8 cellular contexts compared by ENCODE assay signal in genomic region chr5:35129921-35130485, GRCh38.
DNase-seq lines count a peak whose midpoint lies in the region; ATAC-seq and TF ChIP-seq lines count a peak whose summit lies in the region.

No MANE protein-coding gene starts in this region.

- peaks cover 9% of the 10 kb centered on the region for H3K4me1 Mint-ChIP-seq in T-helper 1 cell treated with Interleukin-12 subunit alpha and Interleukin-12 subunit beta and Interleukin-4 antibody, amounts not matched to agents 30 μg/mL and 1 μg/mL, for 36 hours (ENCODE audit: low read depth)

- H3K27ac Mint-ChIP-seq in T-helper 1 cell treated with Interleukin-12 subunit alpha and Interleukin-12 subunit beta and Interleukin-4 antibody, amounts not matched to agents 30 μg/mL and 1 μg/mL, for 36 hours, result peak overlapping the region; percentile 60

- no peak overlapping the region for H3K4me3 ChIP-seq in astrocyte of the cerebellum (ENCODE audit: low read depth, low read length)

- H3K27me3 Mint-ChIP-seq in T-helper 1 cell treated with Interleukin-12 subunit alpha and Interleukin-12 subunit beta and Interleukin-4 antibody, amounts not matched to agents 30 μg/mL and 1 μg/mL, for 36 hours (ENCODE audit: low read depth), result peaks cover 34% of the 10 kb centered on the region

- DNase-seq in GM13977 (ENCODE audit: low spot score), result peak; percentile 5
- peak; percentile 94 for DNase-seq in astrocyte of the cerebellum (ENCODE audit: low read depth)
- peak; percentile 31 to 46 for DNase-seq in stimulated activated CD4-positive, alpha-beta T cell treated with anti-CD3 and anti-CD28 coated beads, Interleukin-12 subunit alpha, Interleukin-12 subunit beta, amount 100 ng/mL, for 24 hours (ENCODE audit: low read depth in 2 of 2)
- no peak for DNase-seq in SHP77 treated with DMSO at 0.1 percent for 48 hours (lab: John Stamatoyannopoulos, UW)
- DNase-seq in GM10248 (ENCODE audit: extremely low spot score), result no peak

- no peak for TF ChIP-seq CTCF in GM13977 (IDR thresholded peaks at IDR 0.05; ENCODE audit: extremely low read depth, insufficient read depth, missing control alignments)
- TF ChIP-seq CTCF in astrocyte of the cerebellum (IDR thresholded peaks at IDR 0.05; ENCODE audit: low read depth, low read length, missing control alignments), result no peak
- no peak for TF ChIP-seq CTCF in GM10248 (IDR thresholded peaks at IDR 0.05; ENCODE audit: control extremely low read depth, extremely low read depth, low read depth, missing control alignments)

- in situ Hi-C loops in GM13977 (cut with MboI; ENCODE audit: low pct_unique_long_range_greater_than_20kb, low sequenced_read_pairs, unreplicated experiment), result no loop called here
- in situ Hi-C loops in astrocyte of the cerebellum (cut with HindIII; ENCODE audit: low sequenced_read_pairs), result no loop called here

- ATAC-seq in HG02763 (IDR thresholded peaks at IDR 0.05; ENCODE audit: unreplicated experiment) (no peak), GM19455 (IDR thresholded peaks at IDR 0.05; ENCODE audit: unreplicated experiment) (no peak)

- POLR2A ChIA-PET in GM10248 (lab: Yijun Ruan, JAX), result no interaction called here

- CTCF ChIA-PET in GM10248 (lab: Yijun Ruan, JAX), result interaction anchor here (0.8 kb wide), 1 partner anchor 22 kb away, joined by 3 read pairs; no protein-coding TSS in a partner anchor

- no peak overlapping the region for H3K4me3 Mint-ChIP-seq in T-helper 1 cell treated with Interleukin-12 subunit alpha and Interleukin-12 subunit beta and Interleukin-4 antibody, amounts not matched to agents 30 μg/mL and 1 μg/mL, for 36 hours

- no peaks in the 10 kb centered on the region for H3K9me3 Mint-ChIP-seq in T-helper 1 cell treated with Interleukin-12 subunit alpha and Interleukin-12 subunit beta and Interleukin-4 antibody, amounts not matched to agents 30 μg/mL and 1 μg/mL, for 36 hours

- no peaks in the 10 kb centered on the region for H3K36me3 Mint-ChIP-seq in T-helper 1 cell treated with Interleukin-12 subunit alpha and Interleukin-12 subunit beta and Interleukin-4 antibody, amounts not matched to agents 30 μg/mL and 1 μg/mL, for 36 hours (ENCODE audit: low read depth)

Comparison
In these comparisons a context has a peak if more than half of its experiments do, and no peak if none do; other contexts are left out.
1. DNase-seq: peak in GM13977 (single experiment), astrocyte of the cerebellum (single experiment) and stimulated activated CD4-positive, alpha-beta T cell treated with anti-CD3 and anti-CD28 coated beads, Interleukin-12 subunit alpha, Interleukin-12 subunit beta, amount 100 ng/mL, for 24 hours (2 of 2); none in SHP77 treated with DMSO at 0.1 percent for 48 hours (single experiment) and GM10248 (single experiment).